ENCODE assay signal across 1 cellular context in the genomic region with DNA sequence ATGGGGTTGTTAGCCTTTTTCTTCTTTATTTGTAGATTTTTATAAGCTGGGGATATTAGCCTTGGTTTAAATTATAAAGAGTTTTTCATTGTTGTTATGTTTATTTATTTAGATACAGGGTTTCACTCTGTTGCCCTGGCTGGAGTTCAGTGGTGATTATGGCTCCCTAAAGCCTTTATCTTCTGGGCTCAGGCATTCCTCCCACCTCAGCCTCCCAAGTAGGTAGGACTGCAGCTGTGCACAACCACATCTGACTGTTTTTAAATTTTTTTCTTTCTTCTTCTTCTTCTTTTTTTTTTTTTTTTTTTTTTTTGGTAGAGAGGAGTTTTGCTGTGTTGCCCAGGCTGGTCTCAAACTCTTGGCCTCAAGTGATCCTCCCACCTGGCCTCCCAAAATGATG.
TF ChIP-seq lines count a peak whose summit lies in the region.

No MANE protein-coding gene starts in this region.

TF ChIP-seq in K562, 482 proteins besides CTCF, POLR2A, EP300 and RAD21 (continued from another document and continues in another):
- TF ChIP-seq, protein P1, sequence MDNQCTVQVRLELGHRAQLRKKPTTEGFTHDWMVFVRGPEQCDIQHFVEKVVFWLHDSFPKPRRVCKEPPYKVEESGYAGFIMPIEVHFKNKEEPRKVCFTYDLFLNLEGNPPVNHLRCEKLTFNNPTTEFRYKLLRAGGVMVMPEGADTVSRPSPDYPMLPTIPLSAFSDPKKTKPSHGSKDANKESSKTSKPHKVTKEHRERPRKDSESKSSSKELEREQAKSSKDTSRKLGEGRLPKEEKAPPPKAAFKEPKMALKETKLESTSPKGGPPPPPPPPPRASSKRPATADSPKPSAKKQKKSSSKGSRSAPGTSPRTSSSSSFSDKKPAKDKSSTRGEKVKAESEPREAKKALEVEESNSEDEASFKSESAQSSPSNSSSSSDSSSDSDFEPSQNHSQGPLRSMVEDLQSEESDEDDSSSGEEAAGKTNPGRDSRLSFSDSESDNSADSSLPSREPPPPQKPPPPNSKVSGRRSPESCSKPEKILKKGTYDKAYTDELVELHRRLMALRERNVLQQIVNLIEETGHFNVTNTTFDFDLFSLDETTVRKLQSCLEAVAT (IDR thresholded peaks at IDR 0.05) = no peak
- TF ChIP-seq PML (IDR thresholded peaks at IDR 0.05; ENCODE audit: low read length) (0 out of 2 replicates have a peak, but pooled peaks have one; percentile 33), ZNF224 (CRISPR knock-in tag; IDR thresholded peaks at IDR 0.05) (no peak), HCFC1 (IDR thresholded peaks at IDR 0.05; ENCODE audit: low read depth, low read length) (no peak), ZBTB17 (CRISPR knock-in tag; IDR thresholded peaks at IDR 0.05) (no peak), TEAD4 (IDR thresholded peaks at IDR 0.05; ENCODE audit: low read length) (peak; percentile 84), TEAD4 (CRISPR knock-in tag; IDR thresholded peaks at IDR 0.05; ENCODE audit: borderline replicate concordance) (no peak), HIVEP1 (CRISPR knock-in tag; IDR thresholded peaks at IDR 0.05) (no peak), MBD2 (IDR thresholded peaks at IDR 0.05; ENCODE audit: borderline replicate concordance, low read depth) (no peak), RFX7 (CRISPR knock-in tag; IDR thresholded peaks at IDR 0.05) (no peak), MECOM (CRISPR knock-in tag; IDR thresholded peaks at IDR 0.05) (no peak), HMG20A (CRISPR knock-in tag; conservative IDR thresholded peaks at IDR 0.05) (no peak), SOX6 (IDR thresholded peaks at IDR 0.05) (0 out of 2 replicates have a peak, but pooled peaks have one; percentile 14), SMARCA4 (IDR thresholded peaks at IDR 0.05) (peak; percentile 83), NR4A1 (CRISPR knock-in tag; IDR thresholded peaks at IDR 0.05) (no peak), NR4A1 (tag; IDR thresholded peaks at IDR 0.05) (no peak), POLR2AphosphoS2 (IDR thresholded peaks at IDR 0.05; ENCODE audit: low read length) (no peak), DPF2 (IDR thresholded peaks at IDR 0.05) (peak; percentile 84), ZSCAN29 (IDR thresholded peaks at IDR 0.05) (no peak), ETV6 (IDR thresholded peaks at IDR 0.05; ENCODE audit: borderline replicate concordance in 1 of 2, low read depth in 2 of 2, low read length in 1 of 2) (no peak), ETV6 (CRISPR knock-in tag; IDR thresholded peaks at IDR 0.05; ENCODE audit: borderline replicate concordance) (no peak), ZNF431 (CRISPR knock-in tag; IDR thresholded peaks at IDR 0.05) (no peak), ZNF75A (CRISPR knock-in tag; IDR thresholded peaks at IDR 0.05) (no peak), ZFP1 (CRISPR knock-in tag; IDR thresholded peaks at IDR 0.05) (no peak), POLR2G (IDR thresholded peaks at IDR 0.05; ENCODE audit: low read depth, low read length) (no peak), NFATC3 (IDR thresholded peaks at IDR 0.05) (no peak), KAT7 (CRISPR knock-in tag; IDR thresholded peaks at IDR 0.05; ENCODE audit: borderline replicate concordance) (no peak), CBX3 (IDR thresholded peaks at IDR 0.05; ENCODE audit: borderline replicate concordance in 1 of 2, low read length in 2 of 2) (no peak), SRSF1 (IDR thresholded peaks at IDR 0.05; ENCODE audit: low read depth, low read length) (no peak), PHB (CRISPR knock-in tag; IDR thresholded peaks at IDR 0.05) (no peak), BCL6 (CRISPR knock-in tag; IDR thresholded peaks at IDR 0.05) (no peak)
- TF ChIP-seq, protein P2, sequence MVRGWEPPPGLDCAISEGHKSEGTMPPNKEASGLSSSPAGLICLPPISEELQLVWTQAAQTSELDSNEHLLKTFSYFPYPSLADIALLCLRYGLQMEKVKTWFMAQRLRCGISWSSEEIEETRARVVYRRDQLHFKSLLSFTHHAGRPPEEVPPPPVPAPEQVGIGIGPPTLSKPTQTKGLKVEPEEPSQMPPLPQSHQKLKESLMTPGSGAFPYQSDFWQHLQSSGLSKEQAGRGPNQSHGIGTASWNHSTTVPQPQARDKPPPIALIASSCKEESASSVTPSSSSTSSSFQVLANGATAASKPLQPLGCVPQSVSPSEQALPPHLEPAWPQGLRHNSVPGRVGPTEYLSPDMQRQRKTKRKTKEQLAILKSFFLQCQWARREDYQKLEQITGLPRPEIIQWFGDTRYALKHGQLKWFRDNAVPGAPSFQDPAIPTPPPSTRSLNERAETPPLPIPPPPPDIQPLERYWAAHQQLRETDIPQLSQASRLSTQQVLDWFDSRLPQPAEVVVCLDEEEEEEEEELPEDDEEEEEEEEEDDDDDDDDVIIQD (CRISPR knock-in tag; IDR thresholded peaks at IDR 0.05) = no peak
- TF ChIP-seq, protein P3, sequence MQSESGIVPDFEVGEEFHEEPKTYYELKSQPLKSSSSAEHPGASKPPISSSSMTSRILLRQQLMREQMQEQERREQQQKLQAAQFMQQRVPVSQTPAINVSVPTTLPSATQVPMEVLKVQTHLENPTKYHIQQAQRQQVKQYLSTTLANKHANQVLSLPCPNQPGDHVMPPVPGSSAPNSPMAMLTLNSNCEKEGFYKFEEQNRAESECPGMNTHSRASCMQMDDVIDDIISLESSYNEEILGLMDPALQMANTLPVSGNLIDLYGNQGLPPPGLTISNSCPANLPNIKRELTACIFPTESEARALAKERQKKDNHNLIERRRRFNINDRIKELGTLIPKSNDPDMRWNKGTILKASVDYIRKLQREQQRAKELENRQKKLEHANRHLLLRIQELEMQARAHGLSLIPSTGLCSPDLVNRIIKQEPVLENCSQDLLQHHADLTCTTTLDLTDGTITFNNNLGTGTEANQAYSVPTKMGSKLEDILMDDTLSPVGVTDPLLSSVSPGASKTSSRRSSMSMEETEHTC (IDR thresholded peaks at IDR 0.05) = no peak
- TF ChIP-seq, protein P4, sequence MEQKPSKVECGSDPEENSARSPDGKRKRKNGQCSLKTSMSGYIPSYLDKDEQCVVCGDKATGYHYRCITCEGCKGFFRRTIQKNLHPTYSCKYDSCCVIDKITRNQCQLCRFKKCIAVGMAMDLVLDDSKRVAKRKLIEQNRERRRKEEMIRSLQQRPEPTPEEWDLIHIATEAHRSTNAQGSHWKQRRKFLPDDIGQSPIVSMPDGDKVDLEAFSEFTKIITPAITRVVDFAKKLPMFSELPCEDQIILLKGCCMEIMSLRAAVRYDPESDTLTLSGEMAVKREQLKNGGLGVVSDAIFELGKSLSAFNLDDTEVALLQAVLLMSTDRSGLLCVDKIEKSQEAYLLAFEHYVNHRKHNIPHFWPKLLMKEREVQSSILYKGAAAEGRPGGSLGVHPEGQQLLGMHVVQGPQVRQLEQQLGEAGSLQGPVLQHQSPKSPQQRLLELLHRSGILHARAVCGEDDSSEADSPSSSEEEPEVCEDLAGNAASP (IDR thresholded peaks at IDR 0.05) = no peak
- TF ChIP-seq, protein P5, sequence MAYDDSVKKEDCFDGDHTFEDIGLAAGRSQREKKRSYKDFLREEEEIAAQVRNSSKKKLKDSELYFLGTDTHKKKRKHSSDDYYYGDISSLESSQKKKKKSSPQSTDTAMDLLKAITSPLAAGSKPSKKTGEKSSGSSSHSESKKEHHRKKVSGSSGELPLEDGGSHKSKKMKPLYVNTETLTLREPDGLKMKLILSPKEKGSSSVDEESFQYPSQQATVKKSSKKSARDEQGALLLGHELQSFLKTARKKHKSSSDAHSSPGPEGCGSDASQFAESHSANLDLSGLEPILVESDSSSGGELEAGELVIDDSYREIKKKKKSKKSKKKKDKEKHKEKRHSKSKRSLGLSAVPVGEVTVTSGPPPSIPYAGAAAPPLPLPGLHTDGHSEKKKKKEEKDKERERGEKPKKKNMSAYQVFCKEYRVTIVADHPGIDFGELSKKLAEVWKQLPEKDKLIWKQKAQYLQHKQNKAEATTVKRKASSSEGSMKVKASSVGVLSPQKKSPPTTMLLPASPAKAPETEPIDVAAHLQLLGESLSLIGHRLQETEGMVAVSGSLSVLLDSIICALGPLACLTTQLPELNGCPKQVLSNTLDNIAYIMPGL (CRISPR knock-in tag; IDR thresholded peaks at IDR 0.05) = no peak
- TF ChIP-seq, protein P6, sequence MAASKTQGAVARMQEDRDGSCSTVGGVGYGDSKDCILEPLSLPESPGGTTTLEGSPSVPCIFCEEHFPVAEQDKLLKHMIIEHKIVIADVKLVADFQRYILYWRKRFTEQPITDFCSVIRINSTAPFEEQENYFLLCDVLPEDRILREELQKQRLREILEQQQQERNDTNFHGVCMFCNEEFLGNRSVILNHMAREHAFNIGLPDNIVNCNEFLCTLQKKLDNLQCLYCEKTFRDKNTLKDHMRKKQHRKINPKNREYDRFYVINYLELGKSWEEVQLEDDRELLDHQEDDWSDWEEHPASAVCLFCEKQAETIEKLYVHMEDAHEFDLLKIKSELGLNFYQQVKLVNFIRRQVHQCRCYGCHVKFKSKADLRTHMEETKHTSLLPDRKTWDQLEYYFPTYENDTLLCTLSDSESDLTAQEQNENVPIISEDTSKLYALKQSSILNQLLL (CRISPR knock-in tag; IDR thresholded peaks at IDR 0.05; ENCODE audit: borderline replicate concordance) = no peak
- TF ChIP-seq, protein P7, sequence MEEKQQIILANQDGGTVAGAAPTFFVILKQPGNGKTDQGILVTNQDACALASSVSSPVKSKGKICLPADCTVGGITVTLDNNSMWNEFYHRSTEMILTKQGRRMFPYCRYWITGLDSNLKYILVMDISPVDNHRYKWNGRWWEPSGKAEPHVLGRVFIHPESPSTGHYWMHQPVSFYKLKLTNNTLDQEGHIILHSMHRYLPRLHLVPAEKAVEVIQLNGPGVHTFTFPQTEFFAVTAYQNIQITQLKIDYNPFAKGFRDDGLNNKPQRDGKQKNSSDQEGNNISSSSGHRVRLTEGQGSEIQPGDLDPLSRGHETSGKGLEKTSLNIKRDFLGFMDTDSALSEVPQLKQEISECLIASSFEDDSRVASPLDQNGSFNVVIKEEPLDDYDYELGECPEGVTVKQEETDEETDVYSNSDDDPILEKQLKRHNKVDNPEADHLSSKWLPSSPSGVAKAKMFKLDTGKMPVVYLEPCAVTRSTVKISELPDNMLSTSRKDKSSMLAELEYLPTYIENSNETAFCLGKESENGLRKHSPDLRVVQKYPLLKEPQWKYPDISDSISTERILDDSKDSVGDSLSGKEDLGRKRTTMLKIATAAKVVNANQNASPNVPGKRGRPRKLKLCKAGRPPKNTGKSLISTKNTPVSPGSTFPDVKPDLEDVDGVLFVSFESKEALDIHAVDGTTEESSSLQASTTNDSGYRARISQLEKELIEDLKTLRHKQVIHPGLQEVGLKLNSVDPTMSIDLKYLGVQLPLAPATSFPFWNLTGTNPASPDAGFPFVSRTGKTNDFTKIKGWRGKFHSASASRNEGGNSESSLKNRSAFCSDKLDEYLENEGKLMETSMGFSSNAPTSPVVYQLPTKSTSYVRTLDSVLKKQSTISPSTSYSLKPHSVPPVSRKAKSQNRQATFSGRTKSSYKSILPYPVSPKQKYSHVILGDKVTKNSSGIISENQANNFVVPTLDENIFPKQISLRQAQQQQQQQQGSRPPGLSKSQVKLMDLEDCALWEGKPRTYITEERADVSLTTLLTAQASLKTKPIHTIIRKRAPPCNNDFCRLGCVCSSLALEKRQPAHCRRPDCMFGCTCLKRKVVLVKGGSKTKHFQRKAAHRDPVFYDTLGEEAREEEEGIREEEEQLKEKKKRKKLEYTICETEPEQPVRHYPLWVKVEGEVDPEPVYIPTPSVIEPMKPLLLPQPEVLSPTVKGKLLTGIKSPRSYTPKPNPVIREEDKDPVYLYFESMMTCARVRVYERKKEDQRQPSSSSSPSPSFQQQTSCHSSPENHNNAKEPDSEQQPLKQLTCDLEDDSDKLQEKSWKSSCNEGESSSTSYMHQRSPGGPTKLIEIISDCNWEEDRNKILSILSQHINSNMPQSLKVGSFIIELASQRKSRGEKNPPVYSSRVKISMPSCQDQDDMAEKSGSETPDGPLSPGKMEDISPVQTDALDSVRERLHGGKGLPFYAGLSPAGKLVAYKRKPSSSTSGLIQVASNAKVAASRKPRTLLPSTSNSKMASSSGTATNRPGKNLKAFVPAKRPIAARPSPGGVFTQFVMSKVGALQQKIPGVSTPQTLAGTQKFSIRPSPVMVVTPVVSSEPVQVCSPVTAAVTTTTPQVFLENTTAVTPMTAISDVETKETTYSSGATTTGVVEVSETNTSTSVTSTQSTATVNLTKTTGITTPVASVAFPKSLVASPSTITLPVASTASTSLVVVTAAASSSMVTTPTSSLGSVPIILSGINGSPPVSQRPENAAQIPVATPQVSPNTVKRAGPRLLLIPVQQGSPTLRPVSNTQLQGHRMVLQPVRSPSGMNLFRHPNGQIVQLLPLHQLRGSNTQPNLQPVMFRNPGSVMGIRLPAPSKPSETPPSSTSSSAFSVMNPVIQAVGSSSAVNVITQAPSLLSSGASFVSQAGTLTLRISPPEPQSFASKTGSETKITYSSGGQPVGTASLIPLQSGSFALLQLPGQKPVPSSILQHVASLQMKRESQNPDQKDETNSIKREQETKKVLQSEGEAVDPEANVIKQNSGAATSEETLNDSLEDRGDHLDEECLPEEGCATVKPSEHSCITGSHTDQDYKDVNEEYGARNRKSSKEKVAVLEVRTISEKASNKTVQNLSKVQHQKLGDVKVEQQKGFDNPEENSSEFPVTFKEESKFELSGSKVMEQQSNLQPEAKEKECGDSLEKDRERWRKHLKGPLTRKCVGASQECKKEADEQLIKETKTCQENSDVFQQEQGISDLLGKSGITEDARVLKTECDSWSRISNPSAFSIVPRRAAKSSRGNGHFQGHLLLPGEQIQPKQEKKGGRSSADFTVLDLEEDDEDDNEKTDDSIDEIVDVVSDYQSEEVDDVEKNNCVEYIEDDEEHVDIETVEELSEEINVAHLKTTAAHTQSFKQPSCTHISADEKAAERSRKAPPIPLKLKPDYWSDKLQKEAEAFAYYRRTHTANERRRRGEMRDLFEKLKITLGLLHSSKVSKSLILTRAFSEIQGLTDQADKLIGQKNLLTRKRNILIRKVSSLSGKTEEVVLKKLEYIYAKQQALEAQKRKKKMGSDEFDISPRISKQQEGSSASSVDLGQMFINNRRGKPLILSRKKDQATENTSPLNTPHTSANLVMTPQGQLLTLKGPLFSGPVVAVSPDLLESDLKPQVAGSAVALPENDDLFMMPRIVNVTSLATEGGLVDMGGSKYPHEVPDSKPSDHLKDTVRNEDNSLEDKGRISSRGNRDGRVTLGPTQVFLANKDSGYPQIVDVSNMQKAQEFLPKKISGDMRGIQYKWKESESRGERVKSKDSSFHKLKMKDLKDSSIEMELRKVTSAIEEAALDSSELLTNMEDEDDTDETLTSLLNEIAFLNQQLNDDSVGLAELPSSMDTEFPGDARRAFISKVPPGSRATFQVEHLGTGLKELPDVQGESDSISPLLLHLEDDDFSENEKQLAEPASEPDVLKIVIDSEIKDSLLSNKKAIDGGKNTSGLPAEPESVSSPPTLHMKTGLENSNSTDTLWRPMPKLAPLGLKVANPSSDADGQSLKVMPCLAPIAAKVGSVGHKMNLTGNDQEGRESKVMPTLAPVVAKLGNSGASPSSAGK (IDR thresholded peaks at IDR 0.05) = no peak
